ENCODE assay signal across 1 cellular context in genomic region chr10:86821600-86821999, GRCh38.
TF ChIP-seq lines count a peak whose summit lies in the region.

No MANE protein-coding gene starts in this region.

TF ChIP-seq in GM23338, 12 proteins besides CTCF, POLR2A, EP300 and RAD21 (continued from another document):
- TF ChIP-seq REST (IDR thresholded peaks at IDR 0.05; ENCODE audit: unreplicated experiment) (no peak), EZH2 (IDR thresholded peaks at IDR 0.05; ENCODE audit: low read depth, unreplicated experiment) (no peak), STAT1 (IDR thresholded peaks at IDR 0.05; ENCODE audit: unreplicated experiment) (no peak), CREB1 (CRISPR knock-in tag; IDR thresholded peaks at IDR 0.05; ENCODE audit: low read depth) (no peak), ZNF114 (CRISPR knock-in tag; IDR thresholded peaks at IDR 0.05) (no peak), ZNF331 (CRISPR knock-in tag; IDR thresholded peaks at IDR 0.05; ENCODE audit: low read depth) (no peak), NANOG (IDR thresholded peaks at IDR 0.05; ENCODE audit: borderline replicate concordance) (no peak), ZNF462 (CRISPR knock-in tag; IDR thresholded peaks at IDR 0.05) (no peak)
TF ChIP-seq in GM23338: peak in this region for 0.
